ENCODE assay signal across 26 cellular contexts in genomic region chr15:34125945-34126344, GRCh38. TPM values are rescaled to one million over a fixed set of nuclear protein-coding genes. Genes with fewer than 3 reads are reported as not detected.
DNase-seq lines count a peak whose midpoint lies in the region; ATAC-seq, FAIRE-seq and TF ChIP-seq lines count a peak whose summit lies in the region.
"Had no signal": no experiment of that assay in that cellular context is flagged by ENCODE, and none has a peak within 500 bp of the region (broad histone marks: within the 10 kb centered on the region; RNA-seq: fewer than 3 reads in every experiment).

No MANE protein-coding gene starts in this region.

- no peak overlapping the region for H4K91ac ChIP-seq in mesenchymal stem cell (ENCODE audit: low read length)

- no peak for TF ChIP-seq RAD21 in HepG2 (CRISPR knock-in tag; IDR thresholded peaks at IDR 0.05)

- POLR2A ChIA-PET in HepG2 (lab: Yijun Ruan, JAX): interaction anchor here (0.9 to 1.3 kb wide), 2 partner anchors 25 to 84 kb away, joined by 3 to 5 read pairs; partner anchors contain the start of genes EMC7, KATNBL1 and PGBD4
- POLR2A ChIA-PET in CD8-positive, alpha-beta memory T cell (lab: Charles Lee): no interaction called here

- TF ChIP-seq POLR2A in HepG2 (IDR thresholded peaks at IDR 0.05; ENCODE audit: insufficient read depth in 1 of 2, low read depth in 2 of 2, low read length in 2 of 2) (no peak), right lobe of liver (IDR thresholded peaks at IDR 0.05) (no peak)

- H3K4me3 Mint-ChIP-seq in endodermal cell: no peak overlapping the region
- no peak overlapping the region for H3K4me3 Mint-ChIP-seq in CD8-positive, alpha-beta memory T cell
- H3K4me3 Mint-ChIP-seq: B cell; CD4-positive, alpha-beta T cell; CD8-positive, alpha-beta T cell had no signal

- H3K27ac ChIP-seq in HepG2 (ENCODE audit: extremely low read length, insufficient read depth, low read length) (no peak overlapping the region), right lobe of liver (no peak overlapping the region), mesenchymal stem cell (ENCODE audit: low read length, poor library complexity, severe bottlenecking) (no peak overlapping the region), endodermal cell (ENCODE audit: low read depth, low read length) (no peak overlapping the region)
- H3K27ac ChIP-seq in CD8-positive, alpha-beta memory T cell (ENCODE audit: low read depth, low read length): no peak overlapping the region
- H3K27ac ChIP-seq: 22Rv1; A549; BLaER1 treated with 17β-estradiol and CSF1 and Interleukin-3, amounts not matched to agents 10 nM and 100 nM; C4-2B had no signal

- H3K4me1 Mint-ChIP-seq in endodermal cell: no peaks in the 10 kb centered on the region
- no peaks in the 10 kb centered on the region for H3K4me1 Mint-ChIP-seq in CD8-positive, alpha-beta memory T cell
- H3K4me1 Mint-ChIP-seq: B cell had no signal

- H3K18ac ChIP-seq in mesenchymal stem cell (ENCODE audit: low read depth in 1 of 2, low read length in 2 of 2): no peak overlapping the region

- no peak overlapping the region for H4K8ac ChIP-seq in mesenchymal stem cell (ENCODE audit: low read length)

- no TSS peak for BruUV-seq in HepG2 (replicated peaks; lab: Mats Ljungman, UMichigan)

- no peak overlapping the region for H2AK5ac ChIP-seq in mesenchymal stem cell (ENCODE audit: low read length, severe bottlenecking)

- 10% methylated on average over 1 of the region's 1 CpG for WGBS in HepG2 (ENCODE audit: low lambda C conversion rate)
- 59% methylated on average over 1 of the region's 1 CpG for WGBS in right lobe of liver (ENCODE audit: insufficient coverage, low coverage, low lambda C conversion rate, missing lambda C conversion rate)
- no CpG with 5 or more reads among the region's 1 CpG for WGBS in mesenchymal stem cell
- 60% methylated on average over 1 of the region's 1 CpG; no CpG with 5 or more reads in 1 of the 2 experiments for WGBS in endodermal cell (ENCODE audit: insufficient coverage in 1 of 2, insufficient read length in 1 of 2), 2 experiments

- H3K4me3 ChIP-seq in HepG2 (replicated peaks in 1 of 3; ENCODE audit: insufficient read depth in 1 of 3, low read depth in 2 of 3, low read length in 3 of 3) (no peak overlapping the region), right lobe of liver (no peak overlapping the region), mesenchymal stem cell (ENCODE audit: insufficient read depth in 1 of 2, low read depth in 1 of 2, low read length in 2 of 2) (no peak overlapping the region), endodermal cell (ENCODE audit: low read length) (no peak overlapping the region)
- H3K4me3 ChIP-seq in CD8-positive, alpha-beta memory T cell (ENCODE audit: low read length): no peak overlapping the region
- H3K4me3 ChIP-seq: A549; BLaER1 treated with 17β-estradiol and CSF1 and Interleukin-3, amounts not matched to agents 10 nM and 100 nM had no signal

- TF ChIP-seq EP300 in HepG2 (IDR thresholded peaks at IDR 0.05; ENCODE audit: low read depth in 2 of 2, low read length in 2 of 2): no peak
- TF ChIP-seq EP300 in HepG2 (CRISPR knock-in tag; IDR thresholded peaks at IDR 0.05; ENCODE audit: borderline replicate concordance): no peak

- H3K4ac ChIP-seq in mesenchymal stem cell (ENCODE audit: low read depth in 1 of 2, low read length in 2 of 2): no peak overlapping the region

- H2BK120ac ChIP-seq in mesenchymal stem cell (ENCODE audit: low read depth, low read length): no peak overlapping the region

- H2AFZ ChIP-seq in HepG2 (ENCODE audit: low read length) (no peak overlapping the region), mesenchymal stem cell (ENCODE audit: low read depth, low read length) (no peak overlapping the region)

- H3K4me2 ChIP-seq in HepG2 (ENCODE audit: low read depth, low read length) (no peak overlapping the region), mesenchymal stem cell (ENCODE audit: low read length, poor library complexity, severe bottlenecking) (no peak overlapping the region)
- H3K4me2 ChIP-seq: A549; BLaER1 treated with 17β-estradiol and CSF1 and Interleukin-3, amounts not matched to agents 10 nM and 100 nM had no signal

- intact Hi-C loops in HepG2 (cut with micrococcal nuclease; ENCODE audit: unreplicated experiment) (no loop called here), right lobe of liver (cut with DNase I) (no loop called here)

- no peaks in the 10 kb centered on the region for H3K27me3 Mint-ChIP-seq in endodermal cell (ENCODE audit: insufficient read depth)
- peaks cover 0 to 3% of the 10 kb centered on the region in 2 donors for H3K27me3 Mint-ChIP-seq in CD8-positive, alpha-beta memory T cell

- H3K36me3 ChIP-seq in HepG2 (replicated peaks in 1 of 2; ENCODE audit: control insufficient read depth in 1 of 2, insufficient read depth in 2 of 2, low read length in 2 of 2) (no peaks in the 10 kb centered on the region), right lobe of liver (no peaks in the 10 kb centered on the region), mesenchymal stem cell (ENCODE audit: control insufficient read depth in 1 of 2, insufficient read depth in 2 of 2, low read depth in 1 of 2, low read length in 2 of 2) (no peaks in the 10 kb centered on the region), endodermal cell (ENCODE audit: control insufficient read depth, insufficient read depth, low read length) (no peaks in the 10 kb centered on the region)
- H3K36me3 ChIP-seq in CD8-positive, alpha-beta memory T cell (ENCODE audit: insufficient read depth, low read length): no peaks in the 10 kb centered on the region
- H3K36me3 ChIP-seq: BLaER1 treated with 17β-estradiol and CSF1 and Interleukin-3, amounts not matched to agents 10 nM and 100 nM had no signal

- H3K9me3 Mint-ChIP-seq in endodermal cell: peaks cover 7% of the 10 kb centered on the region
- no peaks in the 10 kb centered on the region for H3K9me3 Mint-ChIP-seq in CD8-positive, alpha-beta memory T cell
- H3K9me3 Mint-ChIP-seq: CD4-positive, alpha-beta T cell had no signal

- H3K9ac ChIP-seq in HepG2 (ENCODE audit: insufficient read depth, low read depth, low read length) (no peak overlapping the region), mesenchymal stem cell (ENCODE audit: low read length) (no peak overlapping the region), endodermal cell (ENCODE audit: extremely low read depth, low read length, poor library complexity, severe bottlenecking) (no peak overlapping the region)
- H3K9ac ChIP-seq: BLaER1 treated with 17β-estradiol and CSF1 and Interleukin-3, amounts not matched to agents 10 nM and 100 nM had no signal

- no peak for TF ChIP-seq CTCF in HepG2 (CRISPR knock-in tag; IDR thresholded peaks at IDR 0.05)
- no peak for TF ChIP-seq CTCF in right lobe of liver (IDR thresholded peaks at IDR 0.05)
- no peak for TF ChIP-seq CTCF in endodermal cell (conservative IDR thresholded peaks at IDR 0.05)

- H3K27me3 ChIP-seq in HepG2 (ENCODE audit: control insufficient read depth in 1 of 2, insufficient read depth in 2 of 2, low read length in 2 of 2) (no peaks in the 10 kb centered on the region), right lobe of liver (no peaks in the 10 kb centered on the region), mesenchymal stem cell (ENCODE audit: control insufficient read depth in 1 of 2, insufficient read depth in 1 of 2, low read length in 2 of 2) (no peaks in the 10 kb centered on the region), endodermal cell (ENCODE audit: control insufficient read depth, insufficient read depth, low read length, poor library complexity, severe bottlenecking) (no peaks in the 10 kb centered on the region)
- H3K27me3 ChIP-seq in CD8-positive, alpha-beta memory T cell (ENCODE audit: insufficient read depth, low read length, poor library complexity, severe bottlenecking): no peaks in the 10 kb centered on the region
- H3K27me3 ChIP-seq: BLaER1 treated with 17β-estradiol and CSF1 and Interleukin-3, amounts not matched to agents 10 nM and 100 nM had no signal

- no peaks in the 10 kb centered on the region for H3K79me2 ChIP-seq in HepG2 (ENCODE audit: insufficient read depth, low read length)

- DNase-seq in HepG2 (ENCODE audit: low spot score) (no peak), right lobe of liver (no peak), mesenchymal stem cell (peak; percentile 28), endodermal cell (no peak)
- no peak for DNase-seq in CD8-positive, alpha-beta memory T cell
- DNase-seq: AML-193; CD4-positive, alpha-beta T cell; CD8-positive, alpha-beta T cell; COR-L47; DMS 273 treated with DMSO at 0.1 percent for 48 hours; DMS153; DMS53; DMS79; DND-41; EL; GF-D8 had no signal

- H3K4me1 ChIP-seq in HepG2 (ENCODE audit: insufficient read depth, low read length) (peaks cover 11% of the 10 kb centered on the region; the same call in 1 of the 2 replicates), right lobe of liver (no peaks in the 10 kb centered on the region), mesenchymal stem cell (ENCODE audit: control insufficient read depth, insufficient read depth, low read depth, low read length) (no peaks in the 10 kb centered on the region), endodermal cell (ENCODE audit: control insufficient read depth, insufficient read depth, low read length) (no peaks in the 10 kb centered on the region)
- no peaks in the 10 kb centered on the region for H3K4me1 ChIP-seq in CD8-positive, alpha-beta memory T cell (ENCODE audit: insufficient read depth, low read length)
- H3K4me1 ChIP-seq: A549 had no signal

- H2BK15ac ChIP-seq in mesenchymal stem cell (ENCODE audit: low read depth, poor library complexity, severe bottlenecking): no peak overlapping the region

- H4K20me1 ChIP-seq in HepG2 (ENCODE audit: insufficient read depth, low read length): no peaks in the 10 kb centered on the region
- H4K20me1 ChIP-seq: BLaER1 treated with 17β-estradiol and CSF1 and Interleukin-3, amounts not matched to agents 10 nM and 100 nM had no signal

- no peaks in the 10 kb centered on the region for H3K79me1 ChIP-seq in mesenchymal stem cell (replicated peaks; ENCODE audit: low read length, poor library complexity, severe bottlenecking)

- H3K23ac ChIP-seq in mesenchymal stem cell (ENCODE audit: low read length in 2 of 2): no peak overlapping the region

- CTCF ChIA-PET in HepG2 (lab: Yijun Ruan, JAX; ENCODE audit: low intra/inter-chr PET ratio, low total read pairs): no interaction called here
- CTCF ChIA-PET in CD8-positive, alpha-beta memory T cell (lab: Charles Lee): interaction anchor here (1.2 kb wide), 1 partner anchor 11 kb away, joined by 3 read pairs; no protein-coding TSS in a partner anchor

- H3K9me3 ChIP-seq in HepG2 (ENCODE audit: low read length): no peaks in the 10 kb centered on the region
- no peaks in the 10 kb centered on the region for H3K9me3 ChIP-seq in right lobe of liver
- no peaks in the 10 kb centered on the region for H3K9me3 ChIP-seq in mesenchymal stem cell (ENCODE audit: control insufficient read depth, low read length)
- peaks cover 4% of the 10 kb centered on the region for H3K9me3 ChIP-seq in endodermal cell (ENCODE audit: control insufficient read depth, low read length)
- no peaks in the 10 kb centered on the region for H3K9me3 ChIP-seq in CD8-positive, alpha-beta memory T cell (ENCODE audit: low read length)
- H3K9me3 ChIP-seq: A549; BLaER1 treated with 17β-estradiol and CSF1 and Interleukin-3, amounts not matched to agents 10 nM and 100 nM had no signal

- no peak overlapping the region for H3K27ac Mint-ChIP-seq in endodermal cell
- no peak overlapping the region for H3K27ac Mint-ChIP-seq in CD8-positive, alpha-beta memory T cell
- H3K27ac Mint-ChIP-seq: B cell; CD4-positive, alpha-beta T cell; CD8-positive, alpha-beta T cell had no signal

- no peak overlapping the region for H2BK5ac ChIP-seq in mesenchymal stem cell (ENCODE audit: low read depth, low read length, poor library complexity, severe bottlenecking)

- FAIRE-seq in HepG2 (lab: Jason Lieb, UNC): no peak
- peak; percentile 8 for FAIRE-seq in endometrium (lab: Jason Lieb, UNC)
- FAIRE-seq: A549, G401.6, GM12891, GM19239 had no signal

- no peaks in the 10 kb centered on the region for H3K36me3 Mint-ChIP-seq in endodermal cell (ENCODE audit: low read depth)
- no peaks in the 10 kb centered on the region for H3K36me3 Mint-ChIP-seq in CD8-positive, alpha-beta memory T cell
- H3K36me3 Mint-ChIP-seq: CD8-positive, alpha-beta T cell had no signal

- no peak overlapping the region for H3K14ac ChIP-seq in mesenchymal stem cell (ENCODE audit: low read length in 2 of 2)

- in situ Hi-C loops in HepG2 (cut with HindIII; ENCODE audit: extremely low pct_ligation_motif_present, low pct_unique_long_range_greater_than_20kb): no loop called here

- H2BK12ac ChIP-seq in mesenchymal stem cell (ENCODE audit: low read length in 2 of 2): no peak overlapping the region

- ATAC-seq in HepG2: no peak
- no peak for ATAC-seq in right lobe of liver
- no peak for ATAC-seq in HG02981 (IDR thresholded peaks at IDR 0.05; ENCODE audit: unreplicated experiment)
- ATAC-seq: CD8-positive, alpha-beta T cell had no signal

RNA-seq across cellular contexts. Expression of gene PGBD4, which starts 24.1 kb away (rescaled TPM):
- total RNA-seq in HepG2 (2016; rRNA removed; fragmentation: Illumina TruSeq; extraction: Trizol) (1.3 and 1.4 TPM in 2 replicates), right lobe of liver (under 1 TPM; 0.56 to 0.98 (median 0.83) TPM), endodermal cell (under 1 TPM; 0.68 to 0.93 TPM)
- 0.20 and 0.26 TPM in 2 replicates for total RNA-seq in HepG2 (2016; cell fraction: cytosol; rRNA removed; fragmentation: Illumina TruSeq; extraction: Trizol; ENCODE audit: low read depth)
- 1.4 and 1.5 TPM in 2 replicates for total RNA-seq in HepG2 (2016; cell fraction: insoluble cytoplasmic fraction; rRNA removed; fragmentation: Illumina TruSeq; extraction: Trizol)
- total RNA-seq in HepG2 (2016; cell fraction: membrane; rRNA removed; fragmentation: Illumina TruSeq; extraction: Trizol): 0.62 and 0.71 TPM in 2 replicates
- 2.6 and 2.7 TPM in 2 replicates for total RNA-seq in HepG2 (2016; cell fraction: nucleus; rRNA removed; fragmentation: Illumina TruSeq; extraction: Trizol)
- 1.7 TPM in 2 replicates for polyA plus RNA-seq in HepG2 (2011; rRNA removed)
- polyA plus RNA-seq in HepG2 (2011; cell fraction: cytosol; rRNA removed): 0.56 and 0.78 TPM in 2 replicates
- polyA plus RNA-seq in HepG2 (2011; cell fraction: nucleus; rRNA removed): 1.2 and 2.2 TPM in 2 replicates
- polyA plus RNA-seq in HepG2 (2012): 0.85 and 1.2 TPM in 2 replicates
- 0.07 and 0.09 TPM in 2 replicates for polyA plus RNA-seq in HepG2 (2016; cell fraction: cytosol; fragmentation: Illumina TruSeq; extraction: Trizol; ENCODE audit: low read depth)
- 0.69 and 0.86 TPM in 2 replicates for polyA plus RNA-seq in HepG2 (2016; cell fraction: insoluble cytoplasmic fraction; fragmentation: Illumina TruSeq; extraction: Trizol; ENCODE audit: low read depth)
- 0.29 and 0.44 TPM in 2 replicates for polyA plus RNA-seq in HepG2 (2016; cell fraction: membrane; fragmentation: Illumina TruSeq; extraction: Trizol; ENCODE audit: low read depth)
- polyA plus RNA-seq in HepG2 (2016; cell fraction: nucleus; fragmentation: Illumina TruSeq; extraction: Trizol; ENCODE audit: insufficient read depth, low read depth): 3.0 and 3.8 TPM in 2 replicates
- polyA minus RNA-seq in HepG2 (2011; rRNA and poly(A)+ RNA removed; ENCODE audit: low replicate concordance): 0.82 and 2.4 TPM in 2 replicates
- 0.49 and 0.62 TPM in 2 replicates for polyA minus RNA-seq in HepG2 (2011; cell fraction: cytosol; rRNA and poly(A)+ RNA removed)
- polyA minus RNA-seq in HepG2 (2011; cell fraction: nucleus; rRNA and poly(A)+ RNA removed): 3.9 and 5.2 TPM in 2 replicates
- 0.88 TPM for polyA plus RNA-seq in mesenchymal stem cell (2013, experiment 1 of 2)
- polyA plus RNA-seq in mesenchymal stem cell (2013, experiment 2 of 2): 0.89 TPM
- polyA plus RNA-seq in endodermal cell (2013, experiment 1 of 2): 1.1 TPM
- polyA plus RNA-seq in endodermal cell (2013, experiment 2 of 2): 0.99 TPM
- 1 to 10 TPM; 2.8 to 3.2 TPM for total RNA-seq in CD8-positive, alpha-beta memory T cell
- 1.4 TPM for polyA plus RNA-seq in CD8-positive, alpha-beta memory T cell

RNA-seq across cellular contexts. Expression of gene EMC7, which starts 24.3 kb away (rescaled TPM):
- total RNA-seq in HepG2 (2016; rRNA removed; fragmentation: Illumina TruSeq; extraction: Trizol) (29.3 and 46.8 TPM in 2 replicates), right lobe of liver (10 to 100 TPM; 30.4 to 49.4 (median 41.6) TPM), endodermal cell (10 to 100 TPM; 36.7 to 44.5 TPM)
- total RNA-seq in HepG2 (2016; cell fraction: cytosol; rRNA removed; fragmentation: Illumina TruSeq; extraction: Trizol; ENCODE audit: low read depth): 8.5 and 12.1 TPM in 2 replicates
- 28.3 and 50.5 TPM in 2 replicates for total RNA-seq in HepG2 (2016; cell fraction: insoluble cytoplasmic fraction; rRNA removed; fragmentation: Illumina TruSeq; extraction: Trizol)
- total RNA-seq in HepG2 (2016; cell fraction: membrane; rRNA removed; fragmentation: Illumina TruSeq; extraction: Trizol): 14.4 and 17.9 TPM in 2 replicates
- 44.7 and 53.5 TPM in 2 replicates for total RNA-seq in HepG2 (2016; cell fraction: nucleus; rRNA removed; fragmentation: Illumina TruSeq; extraction: Trizol)
- polyA plus RNA-seq in HepG2 (2011; rRNA removed): 97.7 and 113 TPM in 2 replicates
- polyA plus RNA-seq in HepG2 (2011; cell fraction: cytosol; rRNA removed): 45.6 and 79.3 TPM in 2 replicates
- polyA plus RNA-seq in HepG2 (2011; cell fraction: nucleus; rRNA removed): 21.2 and 28.7 TPM in 2 replicates
- 95.9 and 114 TPM in 2 replicates for polyA plus RNA-seq in HepG2 (2012)
- 18.6 and 20.7 TPM in 2 replicates for polyA plus RNA-seq in HepG2 (2016; cell fraction: cytosol; fragmentation: Illumina TruSeq; extraction: Trizol; ENCODE audit: low read depth)
- 53.3 and 55.1 TPM in 2 replicates for polyA plus RNA-seq in HepG2 (2016; cell fraction: insoluble cytoplasmic fraction; fragmentation: Illumina TruSeq; extraction: Trizol; ENCODE audit: low read depth)
- polyA plus RNA-seq in HepG2 (2016; cell fraction: membrane; fragmentation: Illumina TruSeq; extraction: Trizol; ENCODE audit: low read depth): 20.8 and 21.4 TPM in 2 replicates
- 131 and 150 TPM in 2 replicates for polyA plus RNA-seq in HepG2 (2016; cell fraction: nucleus; fragmentation: Illumina TruSeq; extraction: Trizol; ENCODE audit: insufficient read depth, low read depth)
- 11.7 and 31.8 TPM in 2 replicates for polyA minus RNA-seq in HepG2 (2011; rRNA and poly(A)+ RNA removed; ENCODE audit: low replicate concordance)
- polyA minus RNA-seq in HepG2 (2011; cell fraction: cytosol; rRNA and poly(A)+ RNA removed): 14.9 and 16.0 TPM in 2 replicates
- 11.6 and 16.4 TPM in 2 replicates for polyA minus RNA-seq in HepG2 (2011; cell fraction: nucleus; rRNA and poly(A)+ RNA removed)
- 150 TPM for polyA plus RNA-seq in mesenchymal stem cell (2013, experiment 1 of 2)
- 159 TPM for polyA plus RNA-seq in mesenchymal stem cell (2013, experiment 2 of 2)
- 52.0 TPM for polyA plus RNA-seq in endodermal cell (2013, experiment 1 of 2)
- 44.4 TPM for polyA plus RNA-seq in endodermal cell (2013, experiment 2 of 2)
- 10 to 100 TPM; 75.0 to 78.9 TPM for total RNA-seq in CD8-positive, alpha-beta memory T cell
- polyA plus RNA-seq in CD8-positive, alpha-beta memory T cell: 128 TPM
